ENCODE assay signal across 8 cellular contexts in the genomic region with DNA sequence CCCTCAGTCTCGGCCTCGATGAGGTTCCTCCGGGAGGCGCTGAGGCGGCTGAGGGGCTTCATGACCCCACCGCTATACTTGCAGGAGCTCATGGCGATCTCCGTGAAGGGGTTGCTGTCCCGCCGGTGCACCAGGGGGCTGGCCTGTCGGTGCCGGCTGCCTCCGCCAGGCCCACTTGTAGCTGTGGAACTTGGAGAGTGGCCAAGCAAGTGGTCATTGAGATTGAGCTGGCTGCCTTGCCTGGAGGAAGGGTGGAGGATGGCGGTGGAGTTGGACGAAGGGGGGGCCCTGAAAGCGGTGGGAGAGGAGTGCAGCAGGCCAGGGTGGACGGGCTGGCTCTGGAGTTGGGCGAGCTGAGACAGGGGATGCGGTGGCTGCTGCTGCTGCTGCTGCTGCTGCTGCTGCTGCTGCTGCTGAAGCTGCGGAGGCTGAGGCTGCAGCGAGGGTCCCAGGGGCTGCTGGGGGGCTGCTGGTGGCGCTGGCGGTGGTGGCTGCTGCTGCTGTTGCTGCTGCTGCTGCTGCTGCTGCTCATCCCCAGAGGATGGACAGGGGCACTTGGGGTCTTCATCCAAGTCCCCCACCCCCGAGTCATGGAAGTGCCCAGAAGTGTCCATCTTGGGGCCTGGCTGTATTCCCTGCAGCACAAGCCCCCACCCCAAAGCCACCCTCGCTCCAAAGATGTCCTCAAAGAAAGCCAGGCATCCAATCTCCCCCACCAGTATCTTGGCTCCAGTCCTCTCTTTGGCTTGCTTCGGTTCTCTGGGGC. TPM values are rescaled to one million over a fixed set of nuclear protein-coding genes. Genes with fewer than 3 reads are reported as not detected.
A peak's percentile ranks its signal among the peaks of the same experiment; 100 is the strongest.
DNase-seq lines count a peak whose midpoint lies in the region; ATAC-seq, FAIRE-seq and TF ChIP-seq lines count a peak whose summit lies in the region.

No MANE protein-coding gene starts in this region.

- no peaks in the 10 kb centered on the region for H4K20me1 ChIP-seq in K562 (replicated peaks; ENCODE audit: control insufficient read depth, insufficient read depth, low read length)

- peaks cover 0 to 23% of the 10 kb centered on the region in 2 donors for H3K27me3 ChIP-seq in breast epithelium
- peaks cover 17 to 18% of the 10 kb centered on the region in 2 experiments; a peak in 4 of 5 replicates for H3K27me3 ChIP-seq in K562 (ENCODE audit: control insufficient read depth in 2 of 2, insufficient read depth in 2 of 2, low read length in 2 of 2)
- H3K27me3 ChIP-seq in vagina = no peaks in the 10 kb centered on the region

- H3K9me1 ChIP-seq in K562 (ENCODE audit: control insufficient read depth, insufficient read depth, low read length) = no peaks in the 10 kb centered on the region

- CTCF ChIA-PET in MCF 10A (lab: Yijun Ruan, JAX) (interaction anchor here (0.6 to 2.4 kb wide), 11 partner anchors 10 to 1308 kb away, joined by 3 to 13 read pairs (median 3); no protein-coding TSS in a partner anchor), K562 (lab: Yijun Ruan, JAX; ENCODE audit: low intra/inter-chr PET ratio) (no interaction called here)

- peak overlapping the region; percentile 77 for H3K4me2 ChIP-seq in K562 (ENCODE audit: insufficient read depth, low read length)

- FAIRE-seq in K562 (lab: Jason Lieb, UNC) = no peak

- TF ChIP-seq CTCF in breast epithelium (IDR thresholded peaks at IDR 0.05) = no peak
- TF ChIP-seq CTCF in MCF 10A (IDR thresholded peaks at IDR 0.05; ENCODE audit: unreplicated experiment) = no peak
- TF ChIP-seq CTCF in K562 (IDR thresholded peaks at IDR 0.05 in 2 of 3, conservative IDR thresholded peaks at IDR 0.05 in 1 of 3; ENCODE audit: insufficient read depth in 2 of 3, low read depth in 1 of 3, low read length in 3 of 3) = no peak
- no peak for TF ChIP-seq CTCF in vagina (IDR thresholded peaks at IDR 0.05)

- H3K36me3 ChIP-seq in breast epithelium (no peaks in the 10 kb centered on the region), K562 (ENCODE audit: control insufficient read depth, insufficient read depth, low read length) (no peaks in the 10 kb centered on the region), vagina (no peaks in the 10 kb centered on the region)

- TF ChIP-seq POLR2A in breast epithelium (IDR thresholded peaks at IDR 0.05) (no peak), K562 (conservative IDR thresholded peaks at IDR 0.05) (no peak), vagina (IDR thresholded peaks at IDR 0.05) (no peak)

- TF ChIP-seq RAD21 in K562 (CRISPR knock-in tag; conservative IDR thresholded peaks at IDR 0.05 in 1 of 2, IDR thresholded peaks at IDR 0.05 in 1 of 2) = no peak

- peaks cover 12% of the 10 kb centered on the region for H3K4me1 Mint-ChIP-seq in MCF 10A (ENCODE audit: insufficient read depth, unreplicated experiment)

- in situ Hi-C loops in K562 (cut with MboI) = no loop called here

- ATAC-seq in K562 (no peak), GM18873 (IDR thresholded peaks at IDR 0.05; ENCODE audit: low FRiP score, unreplicated experiment) (no peak), GM19463 (IDR thresholded peaks at IDR 0.05; ENCODE audit: unreplicated experiment) (no peak)

- intact Hi-C loops in breast epithelium (cut with DNase I; ENCODE audit: low total_unique reads) = loop anchor here (1.0 kb wide), 1 partner anchor 26 kb away; no protein-coding TSS in a partner anchor
- intact Hi-C loops in MCF 10A (cut with micrococcal nuclease) = no loop called here
- intact Hi-C loops in K562 (cut with micrococcal nuclease) = no loop called here
- intact Hi-C loops in vagina (cut with DNase I) = loop anchor here (5.0 to 10.0 kb wide), 2 partner anchors 175 to 312 kb away; a partner anchor contains a TSS

- no peak overlapping the region for H3K27ac ChIP-seq in breast epithelium
- H3K27ac ChIP-seq in K562 (ENCODE audit: extremely low read depth, low read depth, low read length) = no peak overlapping the region
- peak overlapping the region; percentile 50 for H3K27ac ChIP-seq in vagina

- peak overlapping the region in 1 of 2 experiments; percentile 62; a peak in 1 of 4 replicates for H3K9ac ChIP-seq in K562 (ENCODE audit: insufficient read depth in 1 of 2, low read depth in 2 of 2, low read length in 2 of 2)

- H3K4me3 ChIP-seq in breast epithelium = peak overlapping the region; percentile 30 to 53 (median 37)
- H3K4me3 ChIP-seq in K562 = no peak overlapping the region; the same call in 1 of the 2 replicates
- peak overlapping the region; percentile 41 for H3K4me3 ChIP-seq in vagina

- BruUV-seq in MCF 10A (replicated peaks; lab: Mats Ljungman, UMichigan) (no TSS peak), K562 (replicated peaks; lab: Mats Ljungman, UMichigan) (no TSS peak)

- H2AFZ ChIP-seq in K562 (ENCODE audit: low read depth, low read length) = peak overlapping the region; percentile 86

- TF ChIP-seq EP300 in K562 (IDR thresholded peaks at IDR 0.05; ENCODE audit: low read length) = no peak

- DNase-seq in breast epithelium (ENCODE audit: low spot score in 2 of 2) (no peak), MCF 10A (ENCODE audit: unreplicated experiment) (no peak), K562 (ENCODE audit: extremely low read depth in 1 of 4, low spot score in 3 of 4) (no peak), lung microvascular endothelial cell (ENCODE audit: low read depth in 2 of 2) (peak; percentile 46 to 72), vagina (ENCODE audit: extremely low spot score in 2 of 2) (no peak)
- DNase-seq in activated CD4-positive, alpha-beta T cell treated with anti-CD3 and anti-CD28 coated beads, Interleukin-2, amount 50 U/mL, for 1 hour = no peak

- no peak overlapping the region for H3K4me3 Mint-ChIP-seq in MCF 10A (ENCODE audit: unreplicated experiment)

- H3K36me3 Mint-ChIP-seq in MCF 10A (ENCODE audit: insufficient read depth, unreplicated experiment) = no peaks in the 10 kb centered on the region

- H3K27ac Mint-ChIP-seq in MCF 10A (ENCODE audit: low read depth, unreplicated experiment) = no peak overlapping the region

- H3K9me3 ChIP-seq in breast epithelium = no peaks in the 10 kb centered on the region
- no peaks in the 10 kb centered on the region for H3K9me3 ChIP-seq in K562 (replicated peaks; ENCODE audit: control insufficient read depth, insufficient read depth, low read depth, low read length)
- no peaks in the 10 kb centered on the region for H3K9me3 ChIP-seq in vagina

- POLR2A ChIA-PET in MCF 10A (lab: Yijun Ruan, JAX) (interaction anchor here (1.1 to 1.3 kb wide), 2 partner anchors 10 to 310 kb away, joined by 4 to 5 read pairs; no protein-coding TSS in a partner anchor), K562 (lab: Yijun Ruan, JAX) (interaction anchor here (0.6 to 1.1 kb wide), 14 partner anchors 9 to 581 kb away, joined by 3 to 4 read pairs (median 3); no protein-coding TSS in a partner anchor)

- WGBS in K562 (ENCODE audit: insufficient coverage, low coverage, missing lambda C conversion rate) = 15% methylated on average over 26 of the region's 26 CpGs

- no peaks in the 10 kb centered on the region for H3K79me2 ChIP-seq in K562 (ENCODE audit: control insufficient read depth, insufficient read depth, low read length)

- H3K27me3 Mint-ChIP-seq in MCF 10A (ENCODE audit: insufficient read depth, unreplicated experiment) = peaks cover 61% of the 10 kb centered on the region

- H3K9me3 Mint-ChIP-seq in MCF 10A (ENCODE audit: unreplicated experiment) = no peaks in the 10 kb centered on the region

- H3K4me1 ChIP-seq in breast epithelium (no peaks in the 10 kb centered on the region), K562 (replicated peaks in 1 of 2; ENCODE audit: control insufficient read depth in 2 of 2, insufficient read depth in 2 of 2, low read length in 2 of 2) (peaks cover 30 to 41% of the 10 kb centered on the region in 2 experiments), vagina (peaks cover 34% of the 10 kb centered on the region)

TF ChIP-seq in K562, 482 proteins besides CTCF, POLR2A, EP300 and RAD21 (continues in another document):
- peak; percentile 47 for TF ChIP-seq NFIC (IDR thresholded peaks at IDR 0.05)
- no peak for TF ChIP-seq MAFG (tag; conservative IDR thresholded peaks at IDR 0.05)

RNA-seq across cellular contexts. Expression of a gene that starts 0.5 kb away (rescaled TPM):
- total RNA-seq in breast epithelium (1 to 10 TPM in 2 of 3 donors, under 1 TPM in 1; 0.96 to 1.6 (median 1.0) TPM), MCF 10A (2022) (0.07 TPM in 1 of 2 replicates, not detected in the other), K562 (2014; rRNA removed) (0.12 TPM in 1 of 2 replicates, not detected in the other), K562 (2014; rRNA removed; fragmentation: Illumina TruSeq; extraction: Trizol) (not detected in 2 replicates), K562 (2015; rRNA removed; fragmentation: Illumina TruSeq; extraction: Trizol) (not detected in 2 replicates), K562 (2021) (0.02 and 0.04 TPM in 2 replicates), lung microvascular endothelial cell (0.87 and 0.99 TPM in 2 replicates), vagina (7.4 TPM)
- 0.12 TPM in 1 of 2 replicates, not detected in the other for total RNA-seq in K562 (2011; cell fraction: chromatin; rRNA removed; ENCODE audit: low replicate concordance)
- 0.17 TPM in 1 of 2 replicates, not detected in the other for total RNA-seq in K562 (2011; cell fraction: nucleolus; rRNA removed)
- not detected in 2 replicates for total RNA-seq in K562 (2011; cell fraction: nucleoplasm; rRNA removed)
- polyA plus RNA-seq in K562 (2011; rRNA removed) (0.03 TPM in 1 of 2 replicates, not detected in the other), K562 (2014; fragmentation: Illumina TruSeq; extraction: Trizol) (not detected in 2 replicates), K562 (2014; fragmentation: Nextera tagmentation; extraction: Ambion mirVana) (not detected), K562 (2014; rRNA removed) (0.03 TPM in 1 of 2 replicates, not detected in the other)
- 0.01 and 0.07 TPM in 2 replicates for polyA plus RNA-seq in K562 (2011; cell fraction: cytosol; rRNA removed)
- 0.01 and 0.07 TPM in 2 replicates for polyA plus RNA-seq in K562 (2011; cell fraction: nucleus; rRNA removed)
- 0.03 and 0.14 TPM in 2 replicates for polyA plus RNA-seq in K562 (2012)
- polyA minus RNA-seq in K562 (2011; rRNA and poly(A)+ RNA removed) = 0.07 TPM in 1 of 2 replicates, not detected in the other
- not detected in 2 replicates for polyA minus RNA-seq in K562 (2011; cell fraction: cytosol; rRNA and poly(A)+ RNA removed)
- not detected in 2 replicates for polyA minus RNA-seq in K562 (2011; cell fraction: nucleus; rRNA and poly(A)+ RNA removed)

Comparison
In these comparisons a context has a peak if more than half of its experiments do, and no peak if none do; other contexts are left out.
1. intact Hi-C loops: an anchor here in breast epithelium (1.0 kb wide) and vagina (5.0 to 10.0 kb wide); none called in MCF 10A and K562.
2. DNase-seq: peak in lung microvascular endothelial cell (2 of 2); none in breast epithelium (0 of 2), MCF 10A (single experiment), K562 (0 of 4), vagina (0 of 2) and activated CD4-positive, alpha-beta T cell treated with anti-CD3 and anti-CD28 coated beads, Interleukin-2, amount 50 U/mL, for 1 hour (single experiment).